22 cellular contexts compared by ENCODE assay signal in genomic region chr15:61916104-61916503, GRCh38.
DNase-seq lines count a peak whose midpoint lies in the region; ATAC-seq, FAIRE-seq and TF ChIP-seq lines count a peak whose summit lies in the region.
"Had no signal": no experiment of that assay in that cellular context is flagged by ENCODE, and none has a peak within 500 bp of the region (broad histone marks: within the 10 kb centered on the region; RNA-seq: fewer than 3 reads in every experiment).

No MANE protein-coding gene starts in this region.

- H3K4me3 ChIP-seq in IMR-90 (ENCODE audit: insufficient read depth, low read depth, low read length): no peak overlapping the region
- no peak overlapping the region for H3K4me3 ChIP-seq in gastrocnemius medialis
- H3K4me3 ChIP-seq in kidney (ENCODE audit: low read length in 2 of 2): no peak overlapping the region
- H3K4me3 ChIP-seq: A549, coronary artery, hepatocyte, tibial nerve had no signal

- no peaks in the 10 kb centered on the region for H3K79me1 ChIP-seq in IMR-90 (ENCODE audit: low read depth in 1 of 2, low read length in 2 of 2)

- no peak overlapping the region for H2BK5ac ChIP-seq in IMR-90 (ENCODE audit: low read depth, low read length, poor library complexity, severe bottlenecking)

- TF ChIP-seq RAD21 in IMR-90 (IDR thresholded peaks at IDR 0.05; ENCODE audit: low read length): no peak

- no peaks in the 10 kb centered on the region for H3K27me3 ChIP-seq in IMR-90 (ENCODE audit: control insufficient read depth, insufficient read depth, low read length)
- H3K27me3 ChIP-seq in gastrocnemius medialis: no peaks in the 10 kb centered on the region
- H3K27me3 ChIP-seq: hepatocyte, tibial nerve had no signal

- CTCF ChIA-PET in IMR-90 (lab: Yijun Ruan, JAX): no interaction called here

- H3K4me1 ChIP-seq in IMR-90 (ENCODE audit: control insufficient read depth, insufficient read depth, low read length): no peaks in the 10 kb centered on the region
- no peaks in the 10 kb centered on the region for H3K4me1 ChIP-seq in gastrocnemius medialis
- H3K4me1 ChIP-seq in kidney (ENCODE audit: control insufficient read depth in 1 of 2, insufficient read depth in 1 of 2, low read depth in 1 of 2, low read length in 2 of 2): no peaks in the 10 kb centered on the region
- H3K4me1 ChIP-seq: A549, Caco-2, tibial nerve had no signal

- H3K27ac ChIP-seq in IMR-90 (ENCODE audit: insufficient read depth, low read length): no peak overlapping the region
- peak overlapping the region in 1 of 4 donors; percentile 25 for H3K27ac ChIP-seq in gastrocnemius medialis
- H3K27ac ChIP-seq in kidney (ENCODE audit: low read depth in 2 of 2, low read length in 2 of 2): no peak overlapping the region
- H3K27ac ChIP-seq: A549, coronary artery, epithelial cell of prostate, hepatocyte, tibial nerve had no signal

- TF ChIP-seq CTCF in IMR-90 (conservative IDR thresholded peaks at IDR 0.05; ENCODE audit: low read depth, low read length): no peak
- TF ChIP-seq CTCF in gastrocnemius medialis (IDR thresholded peaks at IDR 0.05 in 4 of 5, conservative IDR thresholded peaks at IDR 0.05 in 1 of 5): no peak
- TF ChIP-seq CTCF in kidney (IDR thresholded peaks at IDR 0.05; ENCODE audit: borderline replicate concordance, extremely low read depth, insufficient read depth): no peak

- no peak overlapping the region for H2AK5ac ChIP-seq in IMR-90 (ENCODE audit: low read depth, low read length)

- H3K4ac ChIP-seq in IMR-90 (ENCODE audit: low read depth, low read length): no peak overlapping the region

- H3K18ac ChIP-seq in IMR-90 (ENCODE audit: low read depth, low read length): no peak overlapping the region

- H2AK9ac ChIP-seq in IMR-90 (replicated peaks; ENCODE audit: low read depth, low read length, poor library complexity): no peak overlapping the region

- no peak overlapping the region for H4K91ac ChIP-seq in IMR-90 (ENCODE audit: insufficient read depth, low read depth, low read length)

- H4K20me1 ChIP-seq in IMR-90 (ENCODE audit: insufficient read depth, low read length): no peaks in the 10 kb centered on the region

- ATAC-seq in IMR-90 (ENCODE audit: low read depth) (no peak), gastrocnemius medialis (peak; percentile 53 to 74), HG02884 (IDR thresholded peaks at IDR 0.05; ENCODE audit: unreplicated experiment) (no peak)
- ATAC-seq: A549, PC-3, T-cell, WTC11 had no signal

- no peak for FAIRE-seq in kidney (lab: Jason Lieb, UNC)
- FAIRE-seq: A549 had no signal

- POLR2A ChIA-PET in IMR-90 (lab: Charles Lee; ENCODE audit: unreplicated experiment): no interaction called here

- H2AFZ ChIP-seq in IMR-90 (replicated peaks; ENCODE audit: low read length, poor library complexity): no peak overlapping the region
- H2AFZ ChIP-seq: hepatocyte had no signal

- peaks cover 8% of the 10 kb centered on the region for H3K36me3 ChIP-seq in IMR-90 (ENCODE audit: control insufficient read depth, insufficient read depth, low read length)
- peaks cover 0 to 57% of the 10 kb centered on the region in 2 donors for H3K36me3 ChIP-seq in gastrocnemius medialis
- peaks cover 19 to 30% of the 10 kb centered on the region in 2 donors for H3K36me3 ChIP-seq in kidney (ENCODE audit: control insufficient read depth in 1 of 2, insufficient read depth in 2 of 2, low read length in 2 of 2)

- H3K14ac ChIP-seq in IMR-90 (replicated peaks; ENCODE audit: low read depth, low read length): no peak overlapping the region

- intact Hi-C loops in IMR-90 (cut with micrococcal nuclease): no loop called here
- intact Hi-C loops in gastrocnemius medialis (cut with DNase I; ENCODE audit: low total_unique reads): no loop called here
- intact Hi-C loops in kidney (cut with DNase I): no loop called here

- no peak overlapping the region for H3K56ac ChIP-seq in IMR-90 (ENCODE audit: extremely low read depth, insufficient read depth, low read length)

- dilution Hi-C loops in IMR-90 (cut with HindIII; ENCODE audit: low sequenced_read_pairs, unreplicated experiment): no loop called here

- no CpG with 5 or more reads among the region's 2 CpGs for WGBS in IMR-90 (ENCODE audit: extremely low coverage in 2 of 2, insufficient read length in 1 of 2), 2 experiments

- no peak for TF ChIP-seq POLR2A in IMR-90 (IDR thresholded peaks at IDR 0.05; ENCODE audit: low read depth, low read length)
- TF ChIP-seq POLR2A in gastrocnemius medialis (IDR thresholded peaks at IDR 0.05): no peak

- H3K9me3 ChIP-seq in IMR-90 (ENCODE audit: control insufficient read depth, insufficient read depth, low read length): no peaks in the 10 kb centered on the region
- H3K9me3 ChIP-seq in gastrocnemius medialis: no peaks in the 10 kb centered on the region
- no peaks in the 10 kb centered on the region for H3K9me3 ChIP-seq in kidney (ENCODE audit: control insufficient read depth in 1 of 2, low read length in 2 of 2)
- H3K9me3 ChIP-seq: A549, Caco-2, tibial nerve had no signal

- no peak overlapping the region for H3K23ac ChIP-seq in IMR-90 (ENCODE audit: low read depth, low read length)

- DNase-seq in NCI-H2227 (lab: John Stamatoyannopoulos, UW; ENCODE audit: unreplicated experiment) (peak; percentile 1), NCI-H2227 treated with DMSO at 0.1 percent for 48 hours (lab: John Stamatoyannopoulos, UW) (no peak), IMR-90 (peak; percentile 35), astrocyte of the hippocampus (ENCODE audit: low read depth, low spot score) (peak; percentile 12), gastrocnemius medialis (no peak), NCI-H2029 treated with DMSO at 0.1 percent for 48 hours (lab: John Stamatoyannopoulos, UW) (no peak), kidney (no peak)
- DNase-seq: activated effector memory CD4-positive, alpha-beta T cell treated with Interleukin-2 at 50 U/mL for 16 hours; anterior cingulate cortex; Caco-2; NCI-H1092 treated with DMSO at 0.1 percent for 48 hours; NCI-H510A treated with DMSO at 0.1 percent for 48 hours; PC-3; stimulated activated CD4-positive, alpha-beta T cell treated with anti-CD3 and anti-CD28 coated beads, Interleukin-4, amount 100 ng/mL, for 4 hours; T-cell had no signal

- H3K4me2 ChIP-seq in IMR-90 (ENCODE audit: low read depth, low read length): no peak overlapping the region
- H3K4me2 ChIP-seq: A549, hepatocyte had no signal

- no peak overlapping the region for H2BK15ac ChIP-seq in IMR-90 (ENCODE audit: low read depth, low read length)

- H3K9me1 ChIP-seq in IMR-90 (ENCODE audit: insufficient read depth, low read length): no peaks in the 10 kb centered on the region; the same call in 1 of the 2 replicates

- H3K9ac ChIP-seq in IMR-90 (ENCODE audit: low read depth, low read length) (no peak overlapping the region), kidney (ENCODE audit: low read length in 2 of 2) (no peak overlapping the region)

- H2BK20ac ChIP-seq in IMR-90 (ENCODE audit: low read depth, low read length): no peak overlapping the region

- no TSS peak for BruUV-seq in IMR-90 (replicated peaks; lab: Mats Ljungman, UMichigan)

- in situ Hi-C loops in IMR-90 (cut with MboI; ENCODE audit: low sequenced_read_pairs): no loop called here
- in situ Hi-C loops in gastrocnemius medialis (cut with MboI; ENCODE audit: low sequenced_read_pairs in 4 of 4): no loop called here

- no peak overlapping the region for H4K5ac ChIP-seq in IMR-90 (ENCODE audit: low read depth, low read length)

- H4K8ac ChIP-seq in IMR-90 (ENCODE audit: low read depth in 2 of 2, low read length in 2 of 2): no peak overlapping the region

- no peak overlapping the region for H2BK120ac ChIP-seq in IMR-90 (ENCODE audit: low read depth, low read length)

TF ChIP-seq in IMR-90, 13 proteins besides CTCF, POLR2A, EP300 and RAD21:
- TF ChIP-seq MAZ (IDR thresholded peaks at IDR 0.05; ENCODE audit: borderline replicate concordance, low read depth, low read length): no peak
- TF ChIP-seq USF2 (IDR thresholded peaks at IDR 0.05; ENCODE audit: low read depth, low read length): no peak
- TF ChIP-seq RFX5 (IDR thresholded peaks at IDR 0.05; ENCODE audit: low read depth, low read length): no peak
- TF ChIP-seq NFE2L2 (IDR thresholded peaks at IDR 0.05; ENCODE audit: low read depth, low read length): no peak
- TF ChIP-seq FOS (IDR thresholded peaks at IDR 0.05; ENCODE audit: low read depth, low read length): no peak
- TF ChIP-seq SMC3 (IDR thresholded peaks at IDR 0.05; ENCODE audit: low read depth, low read length): no peak
- no peak for TF ChIP-seq MXI1 (IDR thresholded peaks at IDR 0.05; ENCODE audit: borderline replicate concordance, low read depth, low read length)
- no peak for TF ChIP-seq CHD1 (IDR thresholded peaks at IDR 0.05; ENCODE audit: low read depth, low read length)

Comparison
In these comparisons a context has a peak if more than half of its experiments do, and no peak if none do; other contexts are left out.
1. DNase-seq: peak in NCI-H2227 (single experiment), IMR-90 (single experiment) and astrocyte of the hippocampus (single experiment); none in NCI-H2227 treated with DMSO at 0.1 percent for 48 hours (single experiment), gastrocnemius medialis (0 of 2), NCI-H2029 treated with DMSO at 0.1 percent for 48 hours (single experiment) and kidney (single experiment).
2. ATAC-seq: peak in gastrocnemius medialis (2 of 2); none in IMR-90 (single experiment) and HG02884 (single experiment).